In genomic region chr3:44321335-44321734, GRCh38 we compare ENCODE assay signal across 1 cellular context.
A peak's percentile ranks its signal among the peaks of the same experiment; 100 is the strongest.
TF ChIP-seq lines count a peak whose summit lies in the region.

No MANE protein-coding gene starts in this region.

TF ChIP-seq in HepG2, 621 proteins besides CTCF, POLR2A, EP300 and RAD21 (continued from another document and continues in another):
- TF ChIP-seq CREB3 (CRISPR knock-in tag; IDR thresholded peaks at IDR 0.05): no peak
- TF ChIP-seq ZNF747 (CRISPR knock-in tag; IDR thresholded peaks at IDR 0.05; ENCODE audit: borderline replicate concordance): no peak
- TF ChIP-seq AHR (CRISPR knock-in tag; IDR thresholded peaks at IDR 0.05): no peak
- TF ChIP-seq ZNF556 (CRISPR knock-in tag; IDR thresholded peaks at IDR 0.05; ENCODE audit: borderline replicate concordance): no peak
- peak; percentile 62 for TF ChIP-seq MLX (CRISPR knock-in tag; IDR thresholded peaks at IDR 0.05)
- no peak for TF ChIP-seq ZNF446 (CRISPR knock-in tag; IDR thresholded peaks at IDR 0.05)
- TF ChIP-seq UBTF (CRISPR knock-in tag; IDR thresholded peaks at IDR 0.05): no peak
- no peak for TF ChIP-seq ZNF468 (CRISPR knock-in tag; IDR thresholded peaks at IDR 0.05)
- TF ChIP-seq PRDM15 (CRISPR knock-in tag; IDR thresholded peaks at IDR 0.05): no peak
- TF ChIP-seq SMAD3 (CRISPR knock-in tag; IDR thresholded peaks at IDR 0.05): no peak
- no peak for TF ChIP-seq KLF9 (CRISPR knock-in tag; IDR thresholded peaks at IDR 0.05; ENCODE audit: low read depth)
- TF ChIP-seq ZNF280B (CRISPR knock-in tag; IDR thresholded peaks at IDR 0.05; ENCODE audit: borderline replicate concordance): no peak
- no peak for TF ChIP-seq SETDB1 (CRISPR knock-in tag; IDR thresholded peaks at IDR 0.05; ENCODE audit: borderline replicate concordance)
- TF ChIP-seq ZNF101 (CRISPR knock-in tag; IDR thresholded peaks at IDR 0.05; ENCODE audit: borderline replicate concordance, low read depth): no peak
- no peak for TF ChIP-seq RBFOX2 (IDR thresholded peaks at IDR 0.05; ENCODE audit: low read depth, low read length)
- no peak for TF ChIP-seq ZNF264 (CRISPR knock-in tag; IDR thresholded peaks at IDR 0.05)
- no peak for TF ChIP-seq FLYWCH1 (CRISPR knock-in tag; IDR thresholded peaks at IDR 0.05)
- TF ChIP-seq RXRB (CRISPR knock-in tag; IDR thresholded peaks at IDR 0.05; ENCODE audit: borderline replicate concordance): peak; percentile 99
- peak; percentile 95 for TF ChIP-seq GATA4 (IDR thresholded peaks at IDR 0.05; ENCODE audit: borderline replicate concordance, low read depth)
- peak; percentile 70; the same call in 1 of the 2 replicates for TF ChIP-seq ZNF792 (CRISPR knock-in tag; IDR thresholded peaks at IDR 0.05)
- TF ChIP-seq SRF (IDR thresholded peaks at IDR 0.05; ENCODE audit: low read depth, low read length): no peak
- no peak for TF ChIP-seq ZIK1 (CRISPR knock-in tag; IDR thresholded peaks at IDR 0.05; ENCODE audit: borderline replicate concordance, low read depth)
- no peak for TF ChIP-seq POLR2G (IDR thresholded peaks at IDR 0.05; ENCODE audit: low read depth, low read length)
- TF ChIP-seq ZNF234 (CRISPR knock-in tag; conservative IDR thresholded peaks at IDR 0.05): no peak
- peak; percentile 59; the same call in 1 of the 2 replicates for TF ChIP-seq PHF21A (CRISPR knock-in tag; IDR thresholded peaks at IDR 0.05)
- no peak for TF ChIP-seq ZNF333 (CRISPR knock-in tag; IDR thresholded peaks at IDR 0.05; ENCODE audit: borderline replicate concordance)
- TF ChIP-seq HMG20A (CRISPR knock-in tag; IDR thresholded peaks at IDR 0.05; ENCODE audit: borderline replicate concordance): peak; percentile 91
- TF ChIP-seq LCORL (IDR thresholded peaks at IDR 0.05): no peak
- peak; percentile 50; the same call in 1 of the 2 replicates for TF ChIP-seq LCORL (CRISPR knock-in tag; IDR thresholded peaks at IDR 0.05)
- TF ChIP-seq ARID5B (CRISPR knock-in tag; IDR thresholded peaks at IDR 0.05): peak; percentile 99
- TF ChIP-seq ARNT2 (CRISPR knock-in tag; IDR thresholded peaks at IDR 0.05; ENCODE audit: low read depth): no peak
- TF ChIP-seq ZSCAN29 (CRISPR knock-in tag; conservative IDR thresholded peaks at IDR 0.05): no peak
- TF ChIP-seq CHD4 (IDR thresholded peaks at IDR 0.05; ENCODE audit: borderline replicate concordance, low read length): no peak
- TF ChIP-seq RBM22 (optimal IDR thresholded peaks at IDR 0.05; ENCODE audit: low read length): no peak
- TF ChIP-seq ZBTB1 (CRISPR knock-in tag; IDR thresholded peaks at IDR 0.05; ENCODE audit: borderline replicate concordance): no peak
- TF ChIP-seq IKZF1 (IDR thresholded peaks at IDR 0.05): no peak
- TF ChIP-seq ZNF343 (CRISPR knock-in tag; IDR thresholded peaks at IDR 0.05): no peak
- no peak for TF ChIP-seq ZFP90 (CRISPR knock-in tag; IDR thresholded peaks at IDR 0.05; ENCODE audit: borderline replicate concordance)
- no peak for TF ChIP-seq KDM4B (CRISPR knock-in tag; IDR thresholded peaks at IDR 0.05)
- no peak for TF ChIP-seq NFYC (CRISPR knock-in tag; IDR thresholded peaks at IDR 0.05)
- no peak for TF ChIP-seq MYC (CRISPR knock-in tag; IDR thresholded peaks at IDR 0.05; ENCODE audit: borderline replicate concordance)
- TF ChIP-seq SUZ12 (IDR thresholded peaks at IDR 0.05; ENCODE audit: low read depth, low read length): no peak
- no peak for TF ChIP-seq EZH2 (conservative IDR thresholded peaks at IDR 0.05; ENCODE audit: low read depth, low read length)
- TF ChIP-seq SP140L (CRISPR knock-in tag; IDR thresholded peaks at IDR 0.05; ENCODE audit: borderline replicate concordance): no peak
- no peak for TF ChIP-seq TP53 (CRISPR knock-in tag; conservative IDR thresholded peaks at IDR 0.05)
- peak; percentile 46; the same call in 1 of the 2 replicates for TF ChIP-seq MEIS2 (CRISPR knock-in tag; IDR thresholded peaks at IDR 0.05)
- TF ChIP-seq BRF2 (CRISPR knock-in tag; IDR thresholded peaks at IDR 0.05): no peak
- peak; percentile 86 for TF ChIP-seq HDAC1 (CRISPR knock-in tag; IDR thresholded peaks at IDR 0.05)
- no peak for TF ChIP-seq HOXD1 (CRISPR knock-in tag; IDR thresholded peaks at IDR 0.05)
- no peak for TF ChIP-seq TERF1 (CRISPR knock-in tag; IDR thresholded peaks at IDR 0.05)
- no peak for TF ChIP-seq ONECUT2 (CRISPR knock-in tag; IDR thresholded peaks at IDR 0.05)
- no peak for TF ChIP-seq ZXDC (CRISPR knock-in tag; IDR thresholded peaks at IDR 0.05)
- TF ChIP-seq NFRKB (IDR thresholded peaks at IDR 0.05): no peak
- no peak; the same call in 1 of the 2 replicates for TF ChIP-seq KDM3A (CRISPR knock-in tag; IDR thresholded peaks at IDR 0.05; ENCODE audit: low read depth)
- TF ChIP-seq FOSL2 (CRISPR knock-in tag; IDR thresholded peaks at IDR 0.05): peak; percentile 50; the same call in 1 of the 2 replicates
